In the genomic region with DNA sequence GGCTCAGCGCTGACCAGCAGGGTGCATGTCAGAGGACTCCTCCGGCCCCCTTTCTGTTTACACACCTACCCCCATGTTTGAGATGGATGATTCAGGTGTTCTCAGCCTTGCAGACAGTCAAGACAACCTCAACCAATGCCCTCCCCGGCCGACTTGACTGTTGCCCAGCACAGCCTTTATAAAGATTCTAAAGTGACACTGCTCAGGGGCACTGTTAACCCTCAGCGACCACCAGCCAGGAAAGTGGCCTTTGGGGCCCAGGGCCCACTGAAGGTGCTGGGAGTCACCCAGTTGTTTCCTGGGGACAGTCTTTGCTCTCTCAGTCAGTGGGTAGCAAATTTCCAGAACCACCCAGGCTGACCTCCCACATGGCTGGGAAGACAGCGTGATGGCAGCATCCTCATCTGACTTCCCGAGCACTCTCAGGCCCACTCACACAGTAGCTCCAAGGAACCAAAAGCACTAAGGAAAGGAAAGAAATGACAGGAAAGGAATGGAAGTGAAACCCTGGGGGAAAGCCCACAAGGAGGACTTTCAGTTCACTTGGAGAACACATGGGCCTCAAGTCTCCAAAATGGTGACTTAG, we compare ENCODE assay signal across 18 cellular contexts.
A peak's percentile ranks its signal among the peaks of the same experiment; 100 is the strongest.
DNase-seq lines count a peak whose midpoint lies in the region; ATAC-seq and TF ChIP-seq lines count a peak whose summit lies in the region.
"Had no signal": no experiment of that assay in that cellular context is flagged by ENCODE, and none has a peak within 500 bp of the region (broad histone marks: within the 10 kb centered on the region; RNA-seq: fewer than 3 reads in every experiment).

No MANE protein-coding gene starts in this region.

- H3K27me3 ChIP-seq in Panc1 (ENCODE audit: control insufficient read depth, insufficient read depth, low read length) (no peaks in the 10 kb centered on the region), esophagus muscularis mucosa (no peaks in the 10 kb centered on the region), gastroesophageal sphincter (no peaks in the 10 kb centered on the region)
- H3K27me3 ChIP-seq: BLaER1 had no signal

- no peak overlapping the region for H3K4me3 Mint-ChIP-seq in activated CD8-positive, alpha-beta T cell treated with anti-CD3 and anti-CD28 coated beads, Interleukin-2, amount 10 ng/mL, durations not matched to agents 7 days and 5 days
- no peak overlapping the region for H3K4me3 Mint-ChIP-seq in activated CD8-positive, alpha-beta T cell treated with anti-CD3 and anti-CD28 coated beads for 36 hours
- H3K4me3 Mint-ChIP-seq in immature natural killer cell: no peak overlapping the region
- H3K4me3 Mint-ChIP-seq: CD4-positive, CD25-positive, alpha-beta regulatory T cell; GM23338; HFFc6 had no signal

- TF ChIP-seq POLR2A in esophagus muscularis mucosa (IDR thresholded peaks at IDR 0.05; ENCODE audit: low read depth): no peak
- no peak for TF ChIP-seq POLR2A in gastroesophageal sphincter (IDR thresholded peaks at IDR 0.05)

- no peaks in the 10 kb centered on the region for H3K36me3 ChIP-seq in Panc1 (ENCODE audit: control insufficient read depth, insufficient read depth, low read length)
- no peaks in the 10 kb centered on the region for H3K36me3 ChIP-seq in esophagus muscularis mucosa
- no peaks in the 10 kb centered on the region for H3K36me3 ChIP-seq in gastroesophageal sphincter
- H3K36me3 ChIP-seq: BLaER1, HAP-1 had no signal

- H3K4me1 Mint-ChIP-seq in activated CD8-positive, alpha-beta T cell treated with anti-CD3 and anti-CD28 coated beads, Interleukin-2, amount 10 ng/mL, durations not matched to agents 7 days and 5 days (ENCODE audit: low read depth): no peaks in the 10 kb centered on the region
- no peaks in the 10 kb centered on the region for H3K4me1 Mint-ChIP-seq in activated CD8-positive, alpha-beta T cell treated with anti-CD3 and anti-CD28 coated beads for 36 hours (ENCODE audit: low read depth)
- H3K4me1 Mint-ChIP-seq in immature natural killer cell: no peaks in the 10 kb centered on the region
- H3K4me1 Mint-ChIP-seq: CD4-positive, CD25-positive, alpha-beta regulatory T cell had no signal

- H3K4me1 ChIP-seq in Panc1 (ENCODE audit: control insufficient read depth, insufficient read depth, low read length) (peaks cover 66% of the 10 kb centered on the region), esophagus muscularis mucosa (peaks cover 6 to 14% (median 11%) of the 10 kb centered on the region in 4 donors), gastroesophageal sphincter (peaks cover 0 to 5% (median 0%) of the 10 kb centered on the region in 3 donors)
- H3K4me1 ChIP-seq: HAP-1 had no signal

- no peak for TF ChIP-seq EP300 in esophagus muscularis mucosa (IDR thresholded peaks at IDR 0.05)
- no peak for TF ChIP-seq EP300 in gastroesophageal sphincter (IDR thresholded peaks at IDR 0.05)

- WGBS in esophagus muscularis mucosa: 91% methylated on average over 7 of the region's 7 CpGs
- WGBS in gastroesophageal sphincter (ENCODE audit: low coverage in 1 of 2), 2 donors: 80 to 94% methylated on average over 1 to 2 of the region's 7 CpGs

- no peak for ATAC-seq in activated CD8-positive, alpha-beta T cell treated with anti-CD3 and anti-CD28 coated beads, Interleukin-2, amount 10 ng/mL, durations not matched to agents 7 days and 5 days
- no peak for ATAC-seq in activated CD8-positive, alpha-beta T cell treated with anti-CD3 and anti-CD28 coated beads for 36 hours
- ATAC-seq in Panc1 (no peak), gastroesophageal sphincter (no peak)
- ATAC-seq: GM12878, GM23338, HepG2 had no signal

- TF ChIP-seq CTCF in activated CD8-positive, alpha-beta T cell treated with anti-CD3 and anti-CD28 coated beads for 36 hours (IDR thresholded peaks at IDR 0.05): no peak
- TF ChIP-seq CTCF in Panc1 (IDR thresholded peaks at IDR 0.05) (no peak), esophagus muscularis mucosa (IDR thresholded peaks at IDR 0.05) (no peak), gastroesophageal sphincter (IDR thresholded peaks at IDR 0.05) (no peak)

- BruUV-seq in Panc1 (replicated peaks; lab: Mats Ljungman, UMichigan): no TSS peak

- no peak overlapping the region for H3K27ac Mint-ChIP-seq in activated CD8-positive, alpha-beta T cell treated with anti-CD3 and anti-CD28 coated beads, Interleukin-2, amount 10 ng/mL, durations not matched to agents 7 days and 5 days
- no peak overlapping the region for H3K27ac Mint-ChIP-seq in activated CD8-positive, alpha-beta T cell treated with anti-CD3 and anti-CD28 coated beads for 36 hours
- no peak overlapping the region for H3K27ac Mint-ChIP-seq in immature natural killer cell
- H3K27ac Mint-ChIP-seq: CD4-positive, CD25-positive, alpha-beta regulatory T cell; GM23338 had no signal

- CTCF ChIA-PET in activated CD8-positive, alpha-beta T cell treated with anti-CD3 and anti-CD28 coated beads, Interleukin-2, amount 10 ng/mL, durations not matched to agents 7 days and 5 days (lab: Charles Lee): no interaction called here
- CTCF ChIA-PET in activated CD8-positive, alpha-beta T cell treated with anti-CD3 and anti-CD28 coated beads for 36 hours (lab: Charles Lee): no interaction called here
- CTCF ChIA-PET in Panc1 (lab: Charles Lee): no interaction called here

- H3K36me3 Mint-ChIP-seq in activated CD8-positive, alpha-beta T cell treated with anti-CD3 and anti-CD28 coated beads, Interleukin-2, amount 10 ng/mL, durations not matched to agents 7 days and 5 days (ENCODE audit: low read depth): no peaks in the 10 kb centered on the region
- no peaks in the 10 kb centered on the region for H3K36me3 Mint-ChIP-seq in activated CD8-positive, alpha-beta T cell treated with anti-CD3 and anti-CD28 coated beads for 36 hours (ENCODE audit: low read depth)
- no peaks in the 10 kb centered on the region for H3K36me3 Mint-ChIP-seq in immature natural killer cell
- H3K36me3 Mint-ChIP-seq: CD4-positive, CD25-positive, alpha-beta regulatory T cell had no signal

- H3K27ac ChIP-seq in Panc1 (ENCODE audit: low read length) (peak overlapping the region; percentile 80; the same call in 1 of the 2 replicates), esophagus muscularis mucosa (replicated peaks in 1 of 4) (no peak overlapping the region), gastroesophageal sphincter (no peak overlapping the region)
- H3K27ac ChIP-seq: 22Rv1, BLaER1 had no signal

- no peaks in the 10 kb centered on the region for H3K9me3 Mint-ChIP-seq in activated CD8-positive, alpha-beta T cell treated with anti-CD3 and anti-CD28 coated beads, Interleukin-2, amount 10 ng/mL, durations not matched to agents 7 days and 5 days (ENCODE audit: insufficient read depth)
- H3K9me3 Mint-ChIP-seq in activated CD8-positive, alpha-beta T cell treated with anti-CD3 and anti-CD28 coated beads for 36 hours: no peaks in the 10 kb centered on the region
- no peaks in the 10 kb centered on the region for H3K9me3 Mint-ChIP-seq in immature natural killer cell
- H3K9me3 Mint-ChIP-seq: GM23338 had no signal

- H3K4me3 ChIP-seq in Panc1 (ENCODE audit: low read depth in 2 of 2, low read length in 2 of 2) (no peak overlapping the region), esophagus muscularis mucosa (no peak overlapping the region), gastroesophageal sphincter (no peak overlapping the region)
- H3K4me3 ChIP-seq: BLaER1, GM12878, GM23338, HAP-1 had no signal

- POLR2A ChIA-PET in activated CD8-positive, alpha-beta T cell treated with anti-CD3 and anti-CD28 coated beads, Interleukin-2, amount 10 ng/mL, durations not matched to agents 7 days and 5 days (lab: Charles Lee): no interaction called here
- POLR2A ChIA-PET in activated CD8-positive, alpha-beta T cell treated with anti-CD3 and anti-CD28 coated beads for 36 hours (lab: Charles Lee): no interaction called here
- POLR2A ChIA-PET in Panc1 (lab: Charles Lee): no interaction called here

- intact Hi-C loops in activated CD8-positive, alpha-beta T cell treated with anti-CD3 and anti-CD28 coated beads for 36 hours (cut with micrococcal nuclease): no loop called here
- intact Hi-C loops in Panc1 (cut with micrococcal nuclease; ENCODE audit: unreplicated experiment) (no loop called here), esophagus muscularis mucosa (cut with DNase I) (no loop called here)

- in situ Hi-C loops in Panc1 (cut with HindIII; ENCODE audit: low pct_unique_long_range_greater_than_20kb, low sequenced_read_pairs) (no loop called here), ACHN (cut with HindIII; ENCODE audit: low pct_ligation_motif_present, low pct_unique_long_range_greater_than_20kb, low sequenced_read_pairs) (no loop called here)

- peak; percentile 6 for DNase-seq in activated CD8-positive, alpha-beta T cell treated with anti-CD3 and anti-CD28 coated beads, Interleukin-2, amount 10 ng/mL, durations not matched to agents 7 days and 5 days
- DNase-seq in activated CD8-positive, alpha-beta T cell treated with anti-CD3 and anti-CD28 coated beads for 36 hours: no peak
- DNase-seq in Panc1 (ENCODE audit: low read depth, low spot score) (no peak), esophagus muscularis mucosa (ENCODE audit: extremely low spot score) (peak; percentile 86), immature natural killer cell (no peak), NCI-H1436 (lab: John Stamatoyannopoulos, UW) (no peak), ACHN (no peak)
- DNase-seq: AML-193; CD4-positive, CD25-positive, alpha-beta regulatory T cell; DMS79 had no signal

- H3K27me3 Mint-ChIP-seq in activated CD8-positive, alpha-beta T cell treated with anti-CD3 and anti-CD28 coated beads, Interleukin-2, amount 10 ng/mL, durations not matched to agents 7 days and 5 days (ENCODE audit: low read depth): no peaks in the 10 kb centered on the region
- no peaks in the 10 kb centered on the region for H3K27me3 Mint-ChIP-seq in activated CD8-positive, alpha-beta T cell treated with anti-CD3 and anti-CD28 coated beads for 36 hours
- H3K27me3 Mint-ChIP-seq in immature natural killer cell (ENCODE audit: low read depth in 3 of 3): no peaks in the 10 kb centered on the region

- H3K9me3 ChIP-seq in Panc1 (ENCODE audit: control insufficient read depth, insufficient read depth, low read depth, low read length): no peaks in the 10 kb centered on the region
- H3K9me3 ChIP-seq in esophagus muscularis mucosa: no peaks in the 10 kb centered on the region
- no peaks in the 10 kb centered on the region for H3K9me3 ChIP-seq in gastroesophageal sphincter
- H3K9me3 ChIP-seq: HAP-1 had no signal

Comparison
In these comparisons a context has a peak if more than half of its experiments do, and no peak if none do; other contexts are left out.
1. DNase-seq: peak in activated CD8-positive, alpha-beta T cell treated with anti-CD3 and anti-CD28 coated beads, Interleukin-2, amount 10 ng/mL, durations not matched to agents 7 days and 5 days (single experiment) and esophagus muscularis mucosa (single experiment); none in activated CD8-positive, alpha-beta T cell treated with anti-CD3 and anti-CD28 coated beads for 36 hours (single experiment), Panc1 (single experiment), immature natural killer cell (0 of 3), NCI-H1436 (single experiment) and ACHN (single experiment).